ENCODE assay signal across 8 cellular contexts in the genomic region with DNA sequence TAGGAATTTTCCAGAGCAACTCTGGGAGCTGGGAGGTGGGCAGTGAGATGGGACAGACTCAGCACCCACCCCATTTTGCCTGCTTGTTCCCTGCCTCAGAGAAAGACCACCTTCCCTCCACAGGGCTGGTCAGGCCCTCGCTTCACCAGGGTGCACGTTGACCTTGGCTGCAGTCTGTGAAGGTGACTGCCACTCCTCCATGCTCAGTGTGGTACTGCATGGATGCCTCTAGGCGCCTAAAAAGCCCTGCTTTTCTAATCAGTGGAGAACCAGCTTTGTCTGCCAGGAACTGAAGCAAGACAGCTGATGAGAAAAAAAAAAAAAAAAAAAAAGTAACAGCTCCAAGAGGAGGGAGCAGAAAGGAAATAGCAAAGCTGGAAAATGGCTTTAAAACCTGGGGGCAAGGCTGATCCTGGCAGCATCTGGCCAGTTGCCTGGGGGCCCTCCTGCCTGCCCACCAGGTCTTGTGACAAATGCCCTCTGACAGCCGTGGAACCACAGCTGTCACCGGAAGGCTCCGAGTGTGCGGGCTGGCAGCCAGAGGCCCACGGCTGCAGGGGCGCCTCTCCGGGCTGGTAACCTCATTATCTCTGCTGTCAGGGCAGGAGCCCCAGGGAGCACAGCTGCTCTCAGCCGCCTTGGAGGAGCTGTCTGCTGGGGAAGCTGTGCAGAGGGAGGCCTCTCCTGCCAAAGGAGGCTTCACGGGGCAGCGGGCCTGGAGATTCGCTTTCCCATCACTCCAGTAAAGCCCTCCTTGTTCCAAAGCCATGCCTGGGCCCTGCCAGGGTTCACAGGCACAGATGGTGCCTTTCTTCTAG. TPM values are rescaled to one million over a fixed set of nuclear protein-coding genes. Genes with fewer than 3 reads are reported as not detected.
DNase-seq lines count a peak whose midpoint lies in the region; TF ChIP-seq lines count a peak whose summit lies in the region.

No MANE protein-coding gene starts in this region.

- H3K27me3 ChIP-seq in dorsolateral prefrontal cortex (no peaks in the 10 kb centered on the region), MM.1S (replicated peaks; ENCODE audit: insufficient read depth, low read length) (no peaks in the 10 kb centered on the region)

- TF ChIP-seq CTCF in dorsolateral prefrontal cortex (IDR thresholded peaks at IDR 0.05 in 54 of 56, conservative IDR thresholded peaks at IDR 0.05 in 2 of 56; ENCODE audit: low read depth in 1 of 56, partially characterized antibody in 56 of 56) (peak in 7 of 56 donors; percentile 8 to 29 (median 14)), MM.1S (IDR thresholded peaks at IDR 0.05; ENCODE audit: low read length) (no peak)

- intact Hi-C loops in dorsolateral prefrontal cortex (cut with DNase I), result loop anchor here in 1 of 2 donors (2.0 kb wide), 1 partner anchor 96 kb away; a partner anchor contains a TSS

- H3F3A ChIP-seq in MM.1S (ENCODE audit: insufficient read depth, low read length), result no peaks in the 10 kb centered on the region

- no peaks in the 10 kb centered on the region for H3K36me3 ChIP-seq in MM.1S (replicated peaks; ENCODE audit: insufficient read depth, low read length)

- H3K4me1 ChIP-seq in MM.1S (ENCODE audit: low read length), result no peaks in the 10 kb centered on the region

- H3K79me2 ChIP-seq in MM.1S (ENCODE audit: low read length), result no peaks in the 10 kb centered on the region

- peak overlapping the region; percentile 86 to 99 (median 97) for H3K27ac ChIP-seq in dorsolateral prefrontal cortex
- H3K27ac ChIP-seq in MM.1S (ENCODE audit: low read length), result no peak overlapping the region

- H3K4me2 ChIP-seq in MM.1S (ENCODE audit: low read depth, low read length), result no peak overlapping the region

- DNase-seq in NCI-H187 (lab: John Stamatoyannopoulos, UW), result peak; percentile 54 to 67
- DNase-seq in NCI-H187 treated with DMSO at 0.1 percent for 48 hours (lab: John Stamatoyannopoulos, UW), result no peak
- DNase-seq in NCI-H2171 treated with DMSO at 0.1 percent for 48 hours (lab: John Stamatoyannopoulos, UW), result peak; percentile 96
- DNase-seq in dorsolateral prefrontal cortex, result peak; percentile 51 to 83 (median 70)
- peak; percentile 93 for DNase-seq in myocyte (ENCODE audit: low read depth)
- no peak for DNase-seq in OCI-M1 (lab: John Stamatoyannopoulos, UW)
- no peak for DNase-seq in MM.1S
- DNase-seq in activated CD8-positive, alpha-beta memory T cell treated with anti-CD3 and anti-CD28 coated beads for 24 hours, result no peak

- no peak overlapping the region for H2AFZ ChIP-seq in MM.1S (ENCODE audit: low read length)

- H3K9me2 ChIP-seq in MM.1S (replicated peaks; ENCODE audit: insufficient read depth, low read length), result no peaks in the 10 kb centered on the region

- no peak overlapping the region for H3K9ac ChIP-seq in MM.1S (ENCODE audit: low read length)

- H4K20me1 ChIP-seq in MM.1S (ENCODE audit: insufficient read depth, low read length), result no peaks in the 10 kb centered on the region

- H3K4me3 ChIP-seq in dorsolateral prefrontal cortex (peak overlapping the region in 39 of 59 donors; percentile 0 to 47 (median 24)), MM.1S (ENCODE audit: low read length) (no peak overlapping the region)

- H3K9me3 ChIP-seq in MM.1S (replicated peaks; ENCODE audit: insufficient read depth, low read length), result no peaks in the 10 kb centered on the region

RNA-seq across cellular contexts. Expression of a gene that starts 13.7 kb away (rescaled TPM):
- total RNA-seq in dorsolateral prefrontal cortex (10 to 100 TPM in 107 of 120 experiments, 1 to 10 TPM in 13; 6.4 to 28.8 (median 14.1) TPM), myocyte (6.5 and 7.9 TPM in 2 replicates)
- 4.4 TPM for polyA plus RNA-seq in myocyte (2012)

Comparison
In these comparisons a context has a peak if more than half of its experiments do, and no peak if none do; other contexts are left out.
1. DNase-seq: peak in NCI-H187 (2 of 2), NCI-H2171 treated with DMSO at 0.1 percent for 48 hours (single experiment), dorsolateral prefrontal cortex (10 of 10) and myocyte (single experiment); none in NCI-H187 treated with DMSO at 0.1 percent for 48 hours (single experiment), OCI-M1 (single experiment), MM.1S (single experiment) and activated CD8-positive, alpha-beta memory T cell treated with anti-CD3 and anti-CD28 coated beads for 24 hours (single experiment).